In the genomic region with DNA sequence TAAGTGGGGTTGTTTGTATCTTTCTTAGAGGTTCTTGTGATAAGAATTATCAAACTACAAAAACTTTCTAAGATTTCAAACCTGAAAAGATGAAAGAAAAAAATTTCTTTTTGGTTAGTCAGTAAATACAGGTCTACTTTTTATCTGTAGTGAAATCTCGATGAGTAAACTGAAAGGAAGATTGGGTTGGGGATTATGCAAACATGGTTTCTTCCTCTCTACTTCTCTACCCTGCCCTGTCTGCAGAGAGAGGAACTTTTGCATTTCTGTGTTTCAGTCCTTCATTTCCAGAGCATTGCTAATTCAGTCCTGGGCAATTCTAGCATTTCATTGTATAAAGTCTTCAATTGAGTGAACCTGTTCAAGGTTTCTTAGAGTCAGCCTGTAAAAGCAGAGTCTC, we compare ENCODE assay signal across 13 cellular contexts. TPM values are rescaled to one million over a fixed set of nuclear protein-coding genes. Genes with fewer than 3 reads are reported as not detected.
DNase-seq lines count a peak whose midpoint lies in the region; ATAC-seq and TF ChIP-seq lines count a peak whose summit lies in the region.
"Had no signal": no experiment of that assay in that cellular context is flagged by ENCODE, and none has a peak within 500 bp of the region (broad histone marks: within the 10 kb centered on the region; RNA-seq: fewer than 3 reads in every experiment).

No MANE protein-coding gene starts in this region.

- no peaks in the 10 kb centered on the region for H3K36me3 ChIP-seq in PC-3 (ENCODE audit: low read depth, low read length)
- no peaks in the 10 kb centered on the region for H3K36me3 ChIP-seq in naive thymus-derived CD4-positive, alpha-beta T cell (ENCODE audit: control insufficient read depth in 2 of 3, insufficient read depth in 3 of 3, low read length in 3 of 3)
- H3K36me3 ChIP-seq in left lung: no peaks in the 10 kb centered on the region

- TF ChIP-seq CTCF in PC-3 (conservative IDR thresholded peaks at IDR 0.05; ENCODE audit: low read depth, low read length): no peak
- no peak for TF ChIP-seq CTCF in dorsolateral prefrontal cortex (IDR thresholded peaks at IDR 0.05 in 54 of 56, conservative IDR thresholded peaks at IDR 0.05 in 2 of 56; ENCODE audit: low read depth in 1 of 56, partially characterized antibody in 56 of 56)
- no peak for TF ChIP-seq CTCF in left lung (IDR thresholded peaks at IDR 0.05)

- no peaks in the 10 kb centered on the region for H3F3A ChIP-seq in PC-3 (ENCODE audit: low read length, unreplicated experiment)

- H3K4me3 ChIP-seq in PC-3 (ENCODE audit: low read length): no peak overlapping the region; the same call in 1 of the 2 replicates
- H3K4me3 ChIP-seq in naive thymus-derived CD4-positive, alpha-beta T cell (ENCODE audit: low read length): no peak overlapping the region
- no peak overlapping the region for H3K4me3 ChIP-seq in dorsolateral prefrontal cortex
- no peak overlapping the region for H3K4me3 ChIP-seq in left lung
- H3K4me3 ChIP-seq: hepatocyte had no signal

- ATAC-seq in HG02870 (IDR thresholded peaks at IDR 0.05; ENCODE audit: unreplicated experiment) (peak; percentile 89), PC-3 (peak; percentile 68), left lung (no peak)
- ATAC-seq in naive thymus-derived CD4-positive, alpha-beta T cell: peak; percentile 49

- peaks cover 78% of the 10 kb centered on the region for H3K4me1 Mint-ChIP-seq in activated T-cell treated with anti-CD3 and anti-CD28 coated beads, Interleukin-2, amount 50 U/mL, for 24 hours (ENCODE audit: low read depth)
- peaks cover 0 to 38% (median 10%) of the 10 kb centered on the region in 7 donors for H3K4me1 Mint-ChIP-seq in naive thymus-derived CD4-positive, alpha-beta T cell
- H3K4me1 Mint-ChIP-seq: memory B cell had no signal

- POLR2A ChIA-PET in PC-3 (lab: Charles Lee; ENCODE audit: unreplicated experiment): no interaction called here
- POLR2A ChIA-PET in naive thymus-derived CD4-positive, alpha-beta T cell (lab: Charles Lee): no interaction called here

- intact Hi-C loops in PC-3 (cut with micrococcal nuclease): no loop called here
- intact Hi-C loops in naive thymus-derived CD4-positive, alpha-beta T cell (cut with micrococcal nuclease): loop anchor here in 1 of 2 donors (2.0 kb wide), 2 partner anchors 35 to 69 kb away; no protein-coding TSS in a partner anchor
- intact Hi-C loops in dorsolateral prefrontal cortex (cut with DNase I): no loop called here
- intact Hi-C loops in left lung (cut with DNase I): no loop called here
- intact Hi-C loops in cardiac septum (cut with DNase I): no loop called here

- no peaks in the 10 kb centered on the region for H3K9me2 ChIP-seq in PC-3 (replicated peaks; ENCODE audit: low read length)

- H4K20me1 ChIP-seq in PC-3 (ENCODE audit: low read length): no peaks in the 10 kb centered on the region

- peak overlapping the region; percentile 37 for H3K4me2 ChIP-seq in PC-3 (ENCODE audit: low read length)
- H3K4me2 ChIP-seq: hepatocyte had no signal

- H2AFZ ChIP-seq in PC-3 (ENCODE audit: low read length): no peak overlapping the region
- H2AFZ ChIP-seq: hepatocyte had no signal

- no peaks in the 10 kb centered on the region for H3K36me3 Mint-ChIP-seq in activated T-cell treated with anti-CD3 and anti-CD28 coated beads, Interleukin-2, amount 50 U/mL, for 24 hours (ENCODE audit: low read depth)
- peaks cover 0 to 5% (median 0%) of the 10 kb centered on the region in 5 donors for H3K36me3 Mint-ChIP-seq in naive thymus-derived CD4-positive, alpha-beta T cell
- H3K36me3 Mint-ChIP-seq: memory B cell had no signal

- DNase-seq in activated T-cell treated with anti-CD3 and anti-CD28 coated beads, Interleukin-2, amount 50 U/mL, for 24 hours: no peak
- no peak for DNase-seq in activated T-cell treated with anti-CD3 and anti-CD28 coated beads, Interleukin-2, amount 50 U/mL, for 48 hours
- peak; percentile 51 for DNase-seq in PC-3
- DNase-seq in naive thymus-derived CD4-positive, alpha-beta T cell: peak in 1 of 9 donors; percentile 4
- DNase-seq in dorsolateral prefrontal cortex: no peak
- no peak for DNase-seq in left lung
- no peak for DNase-seq in cardiac septum (ENCODE audit: low spot score)
- DNase-seq: activated CD4-positive, alpha-beta T cell treated with anti-CD3 and anti-CD28 coated beads, Interleukin-2, amount 50 U/mL, for 4 hours; GF-D8; stimulated activated CD4-positive, alpha-beta T cell treated with anti-CD3 and anti-CD28 coated beads, Interleukin-2, amount 100 ng/mL, for 24 hours had no signal

- peak overlapping the region; percentile 68 for H3K4me3 Mint-ChIP-seq in activated T-cell treated with anti-CD3 and anti-CD28 coated beads, Interleukin-2, amount 50 U/mL, for 24 hours
- H3K4me3 Mint-ChIP-seq in naive thymus-derived CD4-positive, alpha-beta T cell: peak overlapping the region in 6 of 10 donors; percentile 20 to 68 (median 24)
- H3K4me3 Mint-ChIP-seq: memory B cell had no signal

- H3K4me1 ChIP-seq in PC-3 (ENCODE audit: insufficient read depth, low read length) (peaks cover 10% of the 10 kb centered on the region), left lung (no peaks in the 10 kb centered on the region)
- no peaks in the 10 kb centered on the region for H3K4me1 ChIP-seq in naive thymus-derived CD4-positive, alpha-beta T cell (ENCODE audit: control insufficient read depth in 2 of 2, insufficient read depth in 2 of 2, low read length in 2 of 2)

- H3K27ac Mint-ChIP-seq in activated T-cell treated with anti-CD3 and anti-CD28 coated beads, Interleukin-2, amount 50 U/mL, for 24 hours: peak overlapping the region; percentile 95
- H3K27ac Mint-ChIP-seq in naive thymus-derived CD4-positive, alpha-beta T cell: peak overlapping the region in 1 of 9 donors; percentile 81
- H3K27ac Mint-ChIP-seq: memory B cell had no signal

- no TSS peak for BruUV-seq in PC-3 (replicated peaks; lab: Mats Ljungman, UMichigan)

- CTCF ChIA-PET in PC-3 (lab: Charles Lee): no interaction called here
- CTCF ChIA-PET in naive thymus-derived CD4-positive, alpha-beta T cell (lab: Charles Lee): no interaction called here

- H3K27me3 Mint-ChIP-seq in activated T-cell treated with anti-CD3 and anti-CD28 coated beads, Interleukin-2, amount 50 U/mL, for 24 hours: no peaks in the 10 kb centered on the region
- peaks cover 0 to 12% (median 0%) of the 10 kb centered on the region in 5 donors for H3K27me3 Mint-ChIP-seq in naive thymus-derived CD4-positive, alpha-beta T cell

- H3K79me2 ChIP-seq in PC-3 (ENCODE audit: low read length): no peaks in the 10 kb centered on the region
- H3K79me2 ChIP-seq: hepatocyte had no signal

- H3K9me3 ChIP-seq in PC-3 (ENCODE audit: low read length) (no peaks in the 10 kb centered on the region), left lung (no peaks in the 10 kb centered on the region)
- H3K9me3 ChIP-seq in naive thymus-derived CD4-positive, alpha-beta T cell (ENCODE audit: control insufficient read depth in 2 of 3, low read length in 3 of 3): no peaks in the 10 kb centered on the region

- H3K9ac ChIP-seq in PC-3 (ENCODE audit: low read length): no peak overlapping the region

- H3K9me3 Mint-ChIP-seq in activated T-cell treated with anti-CD3 and anti-CD28 coated beads, Interleukin-2, amount 50 U/mL, for 24 hours: peaks cover 1% of the 10 kb centered on the region
- peaks cover 0 to 3% (median 0%) of the 10 kb centered on the region in 11 donors for H3K9me3 Mint-ChIP-seq in naive thymus-derived CD4-positive, alpha-beta T cell
- H3K9me3 Mint-ChIP-seq: memory B cell had no signal

- H3K27me3 ChIP-seq in PC-3 (ENCODE audit: low read length) (peaks cover 8% of the 10 kb centered on the region), dorsolateral prefrontal cortex (peaks cover 0 to 7% (median 0%) of the 10 kb centered on the region in 45 donors), left lung (no peaks in the 10 kb centered on the region)
- H3K27me3 ChIP-seq in naive thymus-derived CD4-positive, alpha-beta T cell (ENCODE audit: control insufficient read depth in 2 of 2, insufficient read depth in 2 of 2, low read length in 2 of 2): no peaks in the 10 kb centered on the region
- H3K27me3 ChIP-seq: hepatocyte had no signal

- H3K27ac ChIP-seq in PC-3 (ENCODE audit: low read length): no peak overlapping the region
- H3K27ac ChIP-seq in naive thymus-derived CD4-positive, alpha-beta T cell (ENCODE audit: low read depth, low read length): no peak overlapping the region
- H3K27ac ChIP-seq in dorsolateral prefrontal cortex: no peak overlapping the region
- no peak overlapping the region for H3K27ac ChIP-seq in left lung
- H3K27ac ChIP-seq: hepatocyte had no signal

RNA-seq across cellular contexts. Expression of gene IL2, which starts 51.6 kb away (rescaled TPM):
- total RNA-seq in PC-3 (2014; rRNA removed) (not detected in 2 replicates), dorsolateral prefrontal cortex (under 1 TPM in 1 of 120 experiments, not detected in 119; 0.40 TPM), left lung (not detected), cardiac septum (not detected)
- total RNA-seq in naive thymus-derived CD4-positive, alpha-beta T cell: 1 to 10 TPM in 1 of 5 experiments, not detected in 4; 3.3 TPM
- polyA plus RNA-seq in naive thymus-derived CD4-positive, alpha-beta T cell: not detected
- total RNA-seq: hepatocyte had no signal
- polyA plus RNA-seq: hepatocyte had no signal
